ENCODE assay signal across 1 cellular context in the genomic region with DNA sequence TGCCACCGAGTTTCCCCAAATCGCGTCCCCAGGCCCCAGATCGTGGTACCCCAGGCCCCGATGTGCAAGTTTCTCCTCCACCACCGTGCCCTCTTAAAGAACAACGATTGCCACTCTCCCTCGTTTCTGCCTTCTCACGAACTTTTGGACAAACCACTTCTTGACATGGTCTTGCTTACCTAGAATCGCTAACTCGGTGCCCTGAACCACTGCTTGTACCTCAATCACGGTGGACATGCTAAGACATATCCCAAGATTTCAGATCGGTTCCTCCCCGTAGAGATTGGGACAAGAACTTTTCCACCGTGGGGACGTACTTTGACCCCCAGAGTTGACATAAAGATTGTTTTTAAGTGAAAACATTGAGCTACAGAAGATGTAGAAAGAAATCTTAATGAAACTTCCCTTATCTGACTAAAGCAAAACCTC.
TF ChIP-seq lines count a peak whose summit lies in the region.

No MANE protein-coding gene starts in this region.

TF ChIP-seq in K562, 482 proteins besides CTCF, POLR2A, EP300 and RAD21 (continued from another document and continues in another):
- TF ChIP-seq, protein P1, sequence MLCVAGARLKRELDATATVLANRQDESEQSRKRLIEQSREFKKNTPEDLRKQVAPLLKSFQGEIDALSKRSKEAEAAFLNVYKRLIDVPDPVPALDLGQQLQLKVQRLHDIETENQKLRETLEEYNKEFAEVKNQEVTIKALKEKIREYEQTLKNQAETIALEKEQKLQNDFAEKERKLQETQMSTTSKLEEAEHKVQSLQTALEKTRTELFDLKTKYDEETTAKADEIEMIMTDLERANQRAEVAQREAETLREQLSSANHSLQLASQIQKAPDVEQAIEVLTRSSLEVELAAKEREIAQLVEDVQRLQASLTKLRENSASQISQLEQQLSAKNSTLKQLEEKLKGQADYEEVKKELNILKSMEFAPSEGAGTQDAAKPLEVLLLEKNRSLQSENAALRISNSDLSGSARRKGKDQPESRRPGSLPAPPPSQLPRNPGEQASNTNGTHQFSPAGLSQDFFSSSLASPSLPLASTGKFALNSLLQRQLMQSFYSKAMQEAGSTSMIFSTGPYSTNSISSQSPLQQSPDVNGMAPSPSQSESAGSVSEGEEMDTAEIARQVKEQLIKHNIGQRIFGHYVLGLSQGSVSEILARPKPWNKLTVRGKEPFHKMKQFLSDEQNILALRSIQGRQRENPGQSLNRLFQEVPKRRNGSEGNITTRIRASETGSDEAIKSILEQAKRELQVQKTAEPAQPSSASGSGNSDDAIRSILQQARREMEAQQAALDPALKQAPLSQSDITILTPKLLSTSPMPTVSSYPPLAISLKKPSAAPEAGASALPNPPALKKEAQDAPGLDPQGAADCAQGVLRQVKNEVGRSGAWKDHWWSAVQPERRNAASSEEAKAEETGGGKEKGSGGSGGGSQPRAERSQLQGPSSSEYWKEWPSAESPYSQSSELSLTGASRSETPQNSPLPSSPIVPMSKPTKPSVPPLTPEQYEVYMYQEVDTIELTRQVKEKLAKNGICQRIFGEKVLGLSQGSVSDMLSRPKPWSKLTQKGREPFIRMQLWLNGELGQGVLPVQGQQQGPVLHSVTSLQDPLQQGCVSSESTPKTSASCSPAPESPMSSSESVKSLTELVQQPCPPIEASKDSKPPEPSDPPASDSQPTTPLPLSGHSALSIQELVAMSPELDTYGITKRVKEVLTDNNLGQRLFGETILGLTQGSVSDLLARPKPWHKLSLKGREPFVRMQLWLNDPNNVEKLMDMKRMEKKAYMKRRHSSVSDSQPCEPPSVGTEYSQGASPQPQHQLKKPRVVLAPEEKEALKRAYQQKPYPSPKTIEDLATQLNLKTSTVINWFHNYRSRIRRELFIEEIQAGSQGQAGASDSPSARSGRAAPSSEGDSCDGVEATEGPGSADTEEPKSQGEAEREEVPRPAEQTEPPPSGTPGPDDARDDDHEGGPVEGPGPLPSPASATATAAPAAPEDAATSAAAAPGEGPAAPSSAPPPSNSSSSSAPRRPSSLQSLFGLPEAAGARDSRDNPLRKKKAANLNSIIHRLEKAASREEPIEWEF (CRISPR knock-in tag; IDR thresholded peaks at IDR 0.05), result no peak
- TF ChIP-seq ZNF184 (CRISPR knock-in tag; IDR thresholded peaks at IDR 0.05), result no peak
- peak; percentile 72; the same call in 1 of the 2 replicates for TF ChIP-seq BACH1 (tag; IDR thresholded peaks at IDR 0.05)
- TF ChIP-seq, protein P2, sequence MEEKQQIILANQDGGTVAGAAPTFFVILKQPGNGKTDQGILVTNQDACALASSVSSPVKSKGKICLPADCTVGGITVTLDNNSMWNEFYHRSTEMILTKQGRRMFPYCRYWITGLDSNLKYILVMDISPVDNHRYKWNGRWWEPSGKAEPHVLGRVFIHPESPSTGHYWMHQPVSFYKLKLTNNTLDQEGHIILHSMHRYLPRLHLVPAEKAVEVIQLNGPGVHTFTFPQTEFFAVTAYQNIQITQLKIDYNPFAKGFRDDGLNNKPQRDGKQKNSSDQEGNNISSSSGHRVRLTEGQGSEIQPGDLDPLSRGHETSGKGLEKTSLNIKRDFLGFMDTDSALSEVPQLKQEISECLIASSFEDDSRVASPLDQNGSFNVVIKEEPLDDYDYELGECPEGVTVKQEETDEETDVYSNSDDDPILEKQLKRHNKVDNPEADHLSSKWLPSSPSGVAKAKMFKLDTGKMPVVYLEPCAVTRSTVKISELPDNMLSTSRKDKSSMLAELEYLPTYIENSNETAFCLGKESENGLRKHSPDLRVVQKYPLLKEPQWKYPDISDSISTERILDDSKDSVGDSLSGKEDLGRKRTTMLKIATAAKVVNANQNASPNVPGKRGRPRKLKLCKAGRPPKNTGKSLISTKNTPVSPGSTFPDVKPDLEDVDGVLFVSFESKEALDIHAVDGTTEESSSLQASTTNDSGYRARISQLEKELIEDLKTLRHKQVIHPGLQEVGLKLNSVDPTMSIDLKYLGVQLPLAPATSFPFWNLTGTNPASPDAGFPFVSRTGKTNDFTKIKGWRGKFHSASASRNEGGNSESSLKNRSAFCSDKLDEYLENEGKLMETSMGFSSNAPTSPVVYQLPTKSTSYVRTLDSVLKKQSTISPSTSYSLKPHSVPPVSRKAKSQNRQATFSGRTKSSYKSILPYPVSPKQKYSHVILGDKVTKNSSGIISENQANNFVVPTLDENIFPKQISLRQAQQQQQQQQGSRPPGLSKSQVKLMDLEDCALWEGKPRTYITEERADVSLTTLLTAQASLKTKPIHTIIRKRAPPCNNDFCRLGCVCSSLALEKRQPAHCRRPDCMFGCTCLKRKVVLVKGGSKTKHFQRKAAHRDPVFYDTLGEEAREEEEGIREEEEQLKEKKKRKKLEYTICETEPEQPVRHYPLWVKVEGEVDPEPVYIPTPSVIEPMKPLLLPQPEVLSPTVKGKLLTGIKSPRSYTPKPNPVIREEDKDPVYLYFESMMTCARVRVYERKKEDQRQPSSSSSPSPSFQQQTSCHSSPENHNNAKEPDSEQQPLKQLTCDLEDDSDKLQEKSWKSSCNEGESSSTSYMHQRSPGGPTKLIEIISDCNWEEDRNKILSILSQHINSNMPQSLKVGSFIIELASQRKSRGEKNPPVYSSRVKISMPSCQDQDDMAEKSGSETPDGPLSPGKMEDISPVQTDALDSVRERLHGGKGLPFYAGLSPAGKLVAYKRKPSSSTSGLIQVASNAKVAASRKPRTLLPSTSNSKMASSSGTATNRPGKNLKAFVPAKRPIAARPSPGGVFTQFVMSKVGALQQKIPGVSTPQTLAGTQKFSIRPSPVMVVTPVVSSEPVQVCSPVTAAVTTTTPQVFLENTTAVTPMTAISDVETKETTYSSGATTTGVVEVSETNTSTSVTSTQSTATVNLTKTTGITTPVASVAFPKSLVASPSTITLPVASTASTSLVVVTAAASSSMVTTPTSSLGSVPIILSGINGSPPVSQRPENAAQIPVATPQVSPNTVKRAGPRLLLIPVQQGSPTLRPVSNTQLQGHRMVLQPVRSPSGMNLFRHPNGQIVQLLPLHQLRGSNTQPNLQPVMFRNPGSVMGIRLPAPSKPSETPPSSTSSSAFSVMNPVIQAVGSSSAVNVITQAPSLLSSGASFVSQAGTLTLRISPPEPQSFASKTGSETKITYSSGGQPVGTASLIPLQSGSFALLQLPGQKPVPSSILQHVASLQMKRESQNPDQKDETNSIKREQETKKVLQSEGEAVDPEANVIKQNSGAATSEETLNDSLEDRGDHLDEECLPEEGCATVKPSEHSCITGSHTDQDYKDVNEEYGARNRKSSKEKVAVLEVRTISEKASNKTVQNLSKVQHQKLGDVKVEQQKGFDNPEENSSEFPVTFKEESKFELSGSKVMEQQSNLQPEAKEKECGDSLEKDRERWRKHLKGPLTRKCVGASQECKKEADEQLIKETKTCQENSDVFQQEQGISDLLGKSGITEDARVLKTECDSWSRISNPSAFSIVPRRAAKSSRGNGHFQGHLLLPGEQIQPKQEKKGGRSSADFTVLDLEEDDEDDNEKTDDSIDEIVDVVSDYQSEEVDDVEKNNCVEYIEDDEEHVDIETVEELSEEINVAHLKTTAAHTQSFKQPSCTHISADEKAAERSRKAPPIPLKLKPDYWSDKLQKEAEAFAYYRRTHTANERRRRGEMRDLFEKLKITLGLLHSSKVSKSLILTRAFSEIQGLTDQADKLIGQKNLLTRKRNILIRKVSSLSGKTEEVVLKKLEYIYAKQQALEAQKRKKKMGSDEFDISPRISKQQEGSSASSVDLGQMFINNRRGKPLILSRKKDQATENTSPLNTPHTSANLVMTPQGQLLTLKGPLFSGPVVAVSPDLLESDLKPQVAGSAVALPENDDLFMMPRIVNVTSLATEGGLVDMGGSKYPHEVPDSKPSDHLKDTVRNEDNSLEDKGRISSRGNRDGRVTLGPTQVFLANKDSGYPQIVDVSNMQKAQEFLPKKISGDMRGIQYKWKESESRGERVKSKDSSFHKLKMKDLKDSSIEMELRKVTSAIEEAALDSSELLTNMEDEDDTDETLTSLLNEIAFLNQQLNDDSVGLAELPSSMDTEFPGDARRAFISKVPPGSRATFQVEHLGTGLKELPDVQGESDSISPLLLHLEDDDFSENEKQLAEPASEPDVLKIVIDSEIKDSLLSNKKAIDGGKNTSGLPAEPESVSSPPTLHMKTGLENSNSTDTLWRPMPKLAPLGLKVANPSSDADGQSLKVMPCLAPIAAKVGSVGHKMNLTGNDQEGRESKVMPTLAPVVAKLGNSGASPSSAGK (IDR thresholded peaks at IDR 0.05), result no peak
- TF ChIP-seq ZNF197 (CRISPR knock-in tag; IDR thresholded peaks at IDR 0.05; ENCODE audit: low read depth), result no peak
- TF ChIP-seq, protein P3, sequence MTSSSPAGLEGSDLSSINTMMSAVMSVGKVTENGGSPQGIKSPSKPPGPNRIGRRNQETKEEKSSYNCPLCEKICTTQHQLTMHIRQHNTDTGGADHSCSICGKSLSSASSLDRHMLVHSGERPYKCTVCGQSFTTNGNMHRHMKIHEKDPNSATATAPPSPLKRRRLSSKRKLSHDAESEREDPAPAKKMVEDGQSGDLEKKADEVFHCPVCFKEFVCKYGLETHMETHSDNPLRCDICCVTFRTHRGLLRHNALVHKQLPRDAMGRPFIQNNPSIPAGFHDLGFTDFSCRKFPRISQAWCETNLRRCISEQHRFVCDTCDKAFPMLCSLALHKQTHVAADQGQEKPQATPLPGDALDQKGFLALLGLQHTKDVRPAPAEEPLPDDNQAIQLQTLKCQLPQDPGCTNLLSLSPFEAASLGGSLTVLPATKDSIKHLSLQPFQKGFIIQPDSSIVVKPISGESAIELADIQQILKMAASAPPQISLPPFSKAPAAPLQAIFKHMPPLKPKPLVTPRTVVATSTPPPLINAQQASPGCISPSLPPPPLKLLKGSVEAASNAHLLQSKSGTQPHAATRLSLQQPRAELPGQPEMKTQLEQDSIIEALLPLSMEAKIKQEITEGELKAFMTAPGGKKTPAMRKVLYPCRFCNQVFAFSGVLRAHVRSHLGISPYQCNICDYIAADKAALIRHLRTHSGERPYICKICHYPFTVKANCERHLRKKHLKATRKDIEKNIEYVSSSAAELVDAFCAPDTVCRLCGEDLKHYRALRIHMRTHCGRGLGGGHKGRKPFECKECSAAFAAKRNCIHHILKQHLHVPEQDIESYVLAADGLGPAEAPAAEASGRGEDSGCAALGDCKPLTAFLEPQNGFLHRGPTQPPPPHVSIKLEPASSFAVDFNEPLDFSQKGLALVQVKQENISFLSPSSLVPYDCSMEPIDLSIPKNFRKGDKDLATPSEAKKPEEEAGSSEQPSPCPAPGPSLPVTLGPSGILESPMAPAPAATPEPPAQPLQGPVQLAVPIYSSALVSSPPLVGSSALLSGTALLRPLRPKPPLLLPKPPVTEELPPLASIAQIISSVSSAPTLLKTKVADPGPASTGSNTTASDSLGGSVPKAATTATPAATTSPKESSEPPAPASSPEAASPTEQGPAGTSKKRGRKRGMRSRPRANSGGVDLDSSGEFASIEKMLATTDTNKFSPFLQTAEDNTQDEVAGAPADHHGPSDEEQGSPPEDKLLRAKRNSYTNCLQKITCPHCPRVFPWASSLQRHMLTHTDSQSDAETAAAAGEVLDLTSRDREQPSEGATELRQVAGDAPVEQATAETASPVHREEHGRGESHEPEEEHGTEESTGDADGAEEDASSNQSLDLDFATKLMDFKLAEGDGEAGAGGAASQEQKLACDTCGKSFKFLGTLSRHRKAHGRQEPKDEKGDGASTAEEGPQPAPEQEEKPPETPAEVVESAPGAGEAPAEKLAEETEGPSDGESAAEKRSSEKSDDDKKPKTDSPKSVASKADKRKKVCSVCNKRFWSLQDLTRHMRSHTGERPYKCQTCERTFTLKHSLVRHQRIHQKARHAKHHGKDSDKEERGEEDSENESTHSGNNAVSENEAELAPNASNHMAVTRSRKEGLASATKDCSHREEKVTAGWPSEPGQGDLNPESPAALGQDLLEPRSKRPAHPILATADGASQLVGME (CRISPR knock-in tag; IDR thresholded peaks at IDR 0.05), result no peak
- TF ChIP-seq FOXA3 (CRISPR knock-in tag; conservative IDR thresholded peaks at IDR 0.05 in 1 of 2, IDR thresholded peaks at IDR 0.05 in 1 of 2), result peak in 1 of 2 experiments; percentile 12; a peak in 1 of 4 replicates
- TF ChIP-seq, protein P4, sequence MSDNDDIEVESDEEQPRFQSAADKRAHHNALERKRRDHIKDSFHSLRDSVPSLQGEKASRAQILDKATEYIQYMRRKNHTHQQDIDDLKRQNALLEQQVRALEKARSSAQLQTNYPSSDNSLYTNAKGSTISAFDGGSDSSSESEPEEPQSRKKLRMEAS (CRISPR knock-in tag; IDR thresholded peaks at IDR 0.05), result no peak
- no peak for TF ChIP-seq EGR1 (conservative IDR thresholded peaks at IDR 0.05)
- TF ChIP-seq, protein P5, sequence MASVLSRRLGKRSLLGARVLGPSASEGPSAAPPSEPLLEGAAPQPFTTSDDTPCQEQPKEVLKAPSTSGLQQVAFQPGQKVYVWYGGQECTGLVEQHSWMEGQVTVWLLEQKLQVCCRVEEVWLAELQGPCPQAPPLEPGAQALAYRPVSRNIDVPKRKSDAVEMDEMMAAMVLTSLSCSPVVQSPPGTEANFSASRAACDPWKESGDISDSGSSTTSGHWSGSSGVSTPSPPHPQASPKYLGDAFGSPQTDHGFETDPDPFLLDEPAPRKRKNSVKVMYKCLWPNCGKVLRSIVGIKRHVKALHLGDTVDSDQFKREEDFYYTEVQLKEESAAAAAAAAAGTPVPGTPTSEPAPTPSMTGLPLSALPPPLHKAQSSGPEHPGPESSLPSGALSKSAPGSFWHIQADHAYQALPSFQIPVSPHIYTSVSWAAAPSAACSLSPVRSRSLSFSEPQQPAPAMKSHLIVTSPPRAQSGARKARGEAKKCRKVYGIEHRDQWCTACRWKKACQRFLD (CRISPR knock-in tag; IDR thresholded peaks at IDR 0.05), result peak; percentile 51; the same call in 1 of the 2 replicates
- TF ChIP-seq NFRKB (IDR thresholded peaks at IDR 0.05; ENCODE audit: low read depth), result 0 out of 2 replicates have a peak, but pooled peaks have one; percentile 65
- TF ChIP-seq TCF7 (IDR thresholded peaks at IDR 0.05; ENCODE audit: borderline replicate concordance), result 0 out of 2 replicates have a peak, but pooled peaks have one; percentile 23
- TF ChIP-seq, protein P6, sequence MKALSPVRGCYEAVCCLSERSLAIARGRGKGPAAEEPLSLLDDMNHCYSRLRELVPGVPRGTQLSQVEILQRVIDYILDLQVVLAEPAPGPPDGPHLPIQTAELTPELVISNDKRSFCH (CRISPR knock-in tag; IDR thresholded peaks at IDR 0.05), result no peak
- TF ChIP-seq, protein P6 (tag; IDR thresholded peaks at IDR 0.05), result peak; percentile 85; the same call in 1 of the 2 replicates
- TF ChIP-seq HNRNPH1 (optimal IDR thresholded peaks at IDR 0.05; ENCODE audit: low read depth, low read length), result no peak
- TF ChIP-seq, protein P7, sequence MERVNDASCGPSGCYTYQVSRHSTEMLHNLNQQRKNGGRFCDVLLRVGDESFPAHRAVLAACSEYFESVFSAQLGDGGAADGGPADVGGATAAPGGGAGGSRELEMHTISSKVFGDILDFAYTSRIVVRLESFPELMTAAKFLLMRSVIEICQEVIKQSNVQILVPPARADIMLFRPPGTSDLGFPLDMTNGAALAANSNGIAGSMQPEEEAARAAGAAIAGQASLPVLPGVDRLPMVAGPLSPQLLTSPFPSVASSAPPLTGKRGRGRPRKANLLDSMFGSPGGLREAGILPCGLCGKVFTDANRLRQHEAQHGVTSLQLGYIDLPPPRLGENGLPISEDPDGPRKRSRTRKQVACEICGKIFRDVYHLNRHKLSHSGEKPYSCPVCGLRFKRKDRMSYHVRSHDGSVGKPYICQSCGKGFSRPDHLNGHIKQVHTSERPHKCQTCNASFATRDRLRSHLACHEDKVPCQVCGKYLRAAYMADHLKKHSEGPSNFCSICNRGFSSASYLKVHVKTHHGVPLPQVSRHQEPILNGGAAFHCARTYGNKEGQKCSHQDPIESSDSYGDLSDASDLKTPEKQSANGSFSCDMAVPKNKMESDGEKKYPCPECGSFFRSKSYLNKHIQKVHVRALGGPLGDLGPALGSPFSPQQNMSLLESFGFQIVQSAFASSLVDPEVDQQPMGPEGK (CRISPR knock-in tag; IDR thresholded peaks at IDR 0.05; ENCODE audit: borderline replicate concordance), result 0 out of 2 replicates have a peak, but pooled peaks have one; percentile 3
- no peak for TF ChIP-seq STAT5A (IDR thresholded peaks at IDR 0.05; ENCODE audit: borderline replicate concordance, low read length)
- no peak for TF ChIP-seq FOXM1 (IDR thresholded peaks at IDR 0.05; ENCODE audit: low read depth)
- TF ChIP-seq FOXM1 (CRISPR knock-in tag; IDR thresholded peaks at IDR 0.05; ENCODE audit: low read depth), result peak; percentile 20; the same call in 1 of the 2 replicates
- peak; percentile 64; the same call in 1 of the 2 replicates for TF ChIP-seq ZKSCAN8 (CRISPR knock-in tag; IDR thresholded peaks at IDR 0.05)
- no peak for TF ChIP-seq ZNF212 (CRISPR knock-in tag; IDR thresholded peaks at IDR 0.05)
